In the genomic region with DNA sequence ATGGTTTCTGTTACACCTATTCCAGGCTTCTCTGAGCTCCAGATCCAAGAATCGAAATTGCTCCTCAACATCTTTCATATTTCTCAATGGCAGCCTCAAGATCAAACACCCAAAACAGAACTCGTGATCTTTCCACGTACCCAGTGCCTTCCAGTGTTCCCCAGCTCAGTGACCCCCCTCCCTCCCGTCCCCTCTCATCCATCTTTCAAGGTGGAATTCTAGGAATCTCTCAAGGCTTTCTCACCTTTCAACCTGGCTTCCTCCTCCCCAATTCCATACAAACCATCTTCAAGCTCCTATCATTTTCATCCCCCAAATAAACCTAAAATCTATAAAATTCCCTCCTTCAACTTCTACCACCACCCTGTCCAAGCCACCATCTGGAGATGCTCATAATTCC, we compare ENCODE assay signal across 25 cellular contexts.
"Had no signal": no experiment of that assay in that cellular context is flagged by ENCODE, and none has a peak within 500 bp of the region (broad histone marks: within the 10 kb centered on the region; RNA-seq: fewer than 3 reads in every experiment).

No MANE protein-coding gene starts in this region.

- H3K4me1 ChIP-seq: left ventricle myocardium inferior, right atrium auricular region, right lobe of liver, upper lobe of left lung had no signal

- H3K36me3 ChIP-seq: left ventricle myocardium inferior, neural progenitor cell, ovary, right atrium auricular region, right lobe of liver, tibial nerve, upper lobe of left lung, vagina had no signal

- H3K36me3 Mint-ChIP-seq: naive thymus-derived CD4-positive, alpha-beta T cell; natural killer cell treated with Interleukin-12 subunit alpha and Interleukin-12 subunit beta and Interleukin-15 and Interleukin-18, amount 100 ng/mL, for 72 hours; neural progenitor cell; stimulated activated memory B cell treated with anti-CD40 and anti-IgM and Interleukin-4, amounts not matched to agents 10 μg/mL and 1 μg/mL and 100 μg/mL, for 72 hours had no signal

- H3K4me3 ChIP-seq: left ventricle myocardium inferior, lung, mucosa of descending colon, neural progenitor cell, ovary, right atrium auricular region, right lobe of liver, smooth muscle cell, tibial nerve, upper lobe of left lung, vagina had no signal

- H3K27ac ChIP-seq: left ventricle myocardium inferior, neural progenitor cell, ovary, right atrium auricular region, right lobe of liver, tibial nerve, upper lobe of left lung, vagina had no signal

- DNase-seq: hypothalamus; islet precursor cell; left ventricle myocardium inferior; midbrain; mucosa of descending colon; naive thymus-derived CD4-positive, alpha-beta T cell; ovary; right lobe of liver; stimulated activated CD4-positive, alpha-beta T cell treated with anti-CD3 and anti-CD28 coated beads, Interleukin-1b, Interleukin-23, amount 100 ng/mL, for 48 hours; stimulated activated CD4-positive, alpha-beta T cell treated with anti-CD3 and anti-CD28 coated beads, Interleukin-2, amount 100 ng/mL, for 48 hours; stimulated activated CD4-positive, alpha-beta T cell treated with anti-CD3 and anti-CD28 coated beads, Interleukin-4, amount 100 ng/mL, for 4 hours; stimulated activated CD8-positive, alpha-beta memory T cell treated with anti-CD3 and anti-CD28 coated beads, Interleukin-4, amount 100 ng/mL, for 48 hours; stimulated activated naive CD4-positive, alpha-beta T cell treated with Interleukin-2 at 50 U/mL for 16 hours; stimulated activated naive CD8-positive, alpha-beta T cell treated with anti-CD3 and anti-CD28 coated beads, Interleukin-15, amount 100 ng/mL, for 72 hours; substantia nigra; upper lobe of left lung had no signal

- H3K27me3 Mint-ChIP-seq: stimulated activated memory B cell treated with anti-CD40 and anti-IgM and Interleukin-4, amounts not matched to agents 10 μg/mL and 1 μg/mL and 100 μg/mL, for 72 hours; stimulated activated naive CD8-positive, alpha-beta T cell treated with anti-CD3 and anti-CD28 coated beads, Interleukin-15, amount 100 ng/mL, for 72 hours had no signal

- H3K9me3 ChIP-seq: left ventricle myocardium inferior, mucosa of descending colon, ovary, right atrium auricular region, right lobe of liver, tibial nerve, upper lobe of left lung, vagina had no signal

- H3K4me2 ChIP-seq: neural progenitor cell, smooth muscle cell had no signal

- ATAC-seq: mucosa of descending colon; naive thymus-derived CD4-positive, alpha-beta T cell; right lobe of liver; stimulated activated memory B cell treated with anti-CD40 and anti-IgM and Interleukin-4, amounts not matched to agents 10 μg/mL and 1 μg/mL and 100 μg/mL, for 72 hours; stimulated activated naive CD8-positive, alpha-beta T cell treated with anti-CD3 and anti-CD28 coated beads, Interleukin-15, amount 100 ng/mL, for 72 hours had no signal

- H2AFZ ChIP-seq: neural progenitor cell had no signal

- H3K9me3 Mint-ChIP-seq: natural killer cell treated with Interleukin-12 subunit alpha and Interleukin-12 subunit beta and Interleukin-15 and Interleukin-18, amount 100 ng/mL, for 72 hours; neural progenitor cell; stimulated activated naive CD8-positive, alpha-beta T cell treated with anti-CD3 and anti-CD28 coated beads, Interleukin-15, amount 100 ng/mL, for 72 hours had no signal

- H3K27ac Mint-ChIP-seq: naive thymus-derived CD4-positive, alpha-beta T cell; natural killer cell treated with Interleukin-12 subunit alpha and Interleukin-12 subunit beta and Interleukin-15 and Interleukin-18, amount 100 ng/mL, for 72 hours; neural progenitor cell; progenitor cell of endocrine pancreas; stimulated activated memory B cell treated with anti-CD40 and anti-IgM and Interleukin-4, amounts not matched to agents 10 μg/mL and 1 μg/mL and 100 μg/mL, for 72 hours had no signal

- H3K4me3 Mint-ChIP-seq: naive thymus-derived CD4-positive, alpha-beta T cell; natural killer cell treated with Interleukin-12 subunit alpha and Interleukin-12 subunit beta and Interleukin-15 and Interleukin-18, amount 100 ng/mL, for 72 hours; neural progenitor cell; stimulated activated memory B cell treated with anti-CD40 and anti-IgM and Interleukin-4, amounts not matched to agents 10 μg/mL and 1 μg/mL and 100 μg/mL, for 72 hours; stimulated activated naive CD8-positive, alpha-beta T cell treated with anti-CD3 and anti-CD28 coated beads, Interleukin-15, amount 100 ng/mL, for 72 hours had no signal

- H3K4me1 Mint-ChIP-seq: stimulated activated memory B cell treated with anti-CD40 and anti-IgM and Interleukin-4, amounts not matched to agents 10 μg/mL and 1 μg/mL and 100 μg/mL, for 72 hours had no signal

- H3K27me3 ChIP-seq: neural progenitor cell, ovary, right atrium auricular region, right lobe of liver, tibial nerve, upper lobe of left lung, vagina had no signal
